ENCODE assay signal across 9 cellular contexts in the genomic region with DNA sequence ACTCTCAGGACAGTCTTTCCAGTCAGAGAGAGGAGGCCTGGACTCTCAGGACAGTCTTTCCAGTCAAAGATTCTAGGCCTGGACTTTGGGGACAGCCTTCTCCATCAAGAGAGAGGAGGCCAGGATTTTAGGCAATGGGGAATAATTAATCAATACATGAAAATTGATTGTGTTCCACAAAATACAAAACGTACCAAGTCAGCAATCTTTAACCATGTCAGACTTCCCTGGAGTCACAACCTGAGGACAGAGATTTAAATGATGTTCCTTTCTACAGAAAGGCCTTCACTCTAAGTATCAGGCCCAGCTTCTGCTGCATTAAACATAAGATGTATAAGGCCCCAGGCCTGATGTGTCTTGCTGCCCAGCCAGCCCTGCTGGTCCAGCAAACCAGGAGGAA.
"Had no signal": no experiment of that assay in that cellular context is flagged by ENCODE, and none has a peak within 500 bp of the region (broad histone marks: within the 10 kb centered on the region; RNA-seq: fewer than 3 reads in every experiment).

No MANE protein-coding gene starts in this region.

- H3K4me3 Mint-ChIP-seq: HFFc6 had no signal

- DNase-seq: GM23248, GOT3, H7, HFFc6, KBM-7 had no signal

- ATAC-seq: HCT116 had no signal

- H2AFZ ChIP-seq: GM23248 had no signal

- FAIRE-seq: HTR-8/SVneo had no signal

- H3K27ac ChIP-seq: GM23248, KMS-11 had no signal

- H3K4me2 ChIP-seq: KMS-11 had no signal

- H3K9ac ChIP-seq: GM23248, KMS-11 had no signal

- H3K9me3 ChIP-seq: HAP-1 had no signal

- H3K4me3 ChIP-seq: GM23248, HAP-1 had no signal

- H3K9me3 Mint-ChIP-seq: HFFc6 had no signal

- H3K36me3 ChIP-seq: HAP-1 had no signal

- H3K4me1 ChIP-seq: HAP-1 had no signal
